8 cellular contexts compared by ENCODE assay signal in genomic region chr18:76495435-76496199, GRCh38. TPM values are rescaled to one million over a fixed set of nuclear protein-coding genes. Genes with fewer than 3 reads are reported as not detected.
DNase-seq lines count a peak whose midpoint lies in the region; ATAC-seq and TF ChIP-seq lines count a peak whose summit lies in the region.

No MANE protein-coding gene starts in this region.

- peaks cover 1% of the 10 kb centered on the region; the same call in 1 of the 2 replicates for H4K20me1 ChIP-seq in OCI-LY7 (ENCODE audit: insufficient read depth, low read length)

- no peaks in the 10 kb centered on the region for H3K27me3 ChIP-seq in layer of hippocampus (ENCODE audit: control insufficient read depth, insufficient read depth, low read length)

- H3K4me2 ChIP-seq in OCI-LY7 (ENCODE audit: low read length), result peak overlapping the region; percentile 88

- POLR2A ChIA-PET in HEK293 (lab: Yijun Ruan, JAX) (interaction anchor here (0.6 to 1.4 kb wide), 3 partner anchors 8 to 331 kb away, joined by 3 to 5 read pairs (median 3); no protein-coding TSS in a partner anchor), OCI-LY7 (lab: Charles Lee) (interaction anchor here (0.7 to 1.4 kb wide), 2 partner anchors 14 to 212 kb away, joined by 3 read pairs; no protein-coding TSS in a partner anchor)

- no peaks in the 10 kb centered on the region for H3K9me2 ChIP-seq in OCI-LY7 (ENCODE audit: insufficient read depth, low read length)

- peaks cover 35% of the 10 kb centered on the region for H3K79me2 ChIP-seq in OCI-LY7 (ENCODE audit: insufficient read depth, low read depth, low read length)

- intact Hi-C loops in OCI-LY7 (cut with micrococcal nuclease; ENCODE audit: unreplicated experiment), result loop anchor here (2.0 to 10.0 kb wide), 4 partner anchors 327 to 1281 kb away; partner anchors contain the start of genes TSHZ1 and ZNF236

- BruUV-seq in OCI-LY7 (replicated peaks; lab: Mats Ljungman, UMichigan), result TSS peak; percentile 60

- no peaks in the 10 kb centered on the region for H3K9me3 ChIP-seq in HEK293 (ENCODE audit: control insufficient read depth, insufficient read depth, low read depth, low read length)
- no peaks in the 10 kb centered on the region for H3K9me3 ChIP-seq in OCI-LY7 (ENCODE audit: low read length)

- no peak for ATAC-seq in GM21447 (IDR thresholded peaks at IDR 0.05; ENCODE audit: unreplicated experiment)

- DNase-seq in DMS53 (lab: John Stamatoyannopoulos, UW) (peak; percentile 90), OCI-LY7 (ENCODE audit: low spot score) (peak; percentile 72), cardiac fibroblast (ENCODE audit: low read depth in 2 of 2) (peak; percentile 47 to 65)
- DNase-seq in stimulated activated CD8-positive, alpha-beta memory T cell treated with anti-CD3 and anti-CD28 coated beads, Interleukin-4, amount 100 ng/mL, for 48 hours, result peak; percentile 36
- no peak for DNase-seq in activated effector memory CD4-positive, alpha-beta T cell treated with Interleukin-2 at 50 U/mL for 16 hours

- H3K27ac ChIP-seq in HEK293 (ENCODE audit: extremely low read depth, low read depth, low read length) (peak overlapping the region; percentile 71; the same call in 1 of the 2 replicates), OCI-LY7 (ENCODE audit: low read depth, low read length, poor library complexity, severe bottlenecking) (peak overlapping the region; percentile 98), layer of hippocampus (ENCODE audit: low read depth, low read length) (peak overlapping the region; percentile 64)

- CTCF ChIA-PET in HEK293 (lab: Yijun Ruan, JAX), result interaction anchor here (0.6 kb wide), 1 partner anchor 95 kb away, joined by 3 read pairs; no protein-coding TSS in a partner anchor
- CTCF ChIA-PET in OCI-LY7 (lab: Charles Lee; ENCODE audit: unreplicated experiment), result no interaction called here

- no peaks in the 10 kb centered on the region for H3K36me3 ChIP-seq in HEK293 (ENCODE audit: control insufficient read depth in 2 of 2, insufficient read depth in 1 of 2, low read length in 2 of 2)
- no peaks in the 10 kb centered on the region for H3K36me3 ChIP-seq in OCI-LY7 (ENCODE audit: insufficient read depth, low read length)

- H3K4me3 ChIP-seq in HEK293 (ENCODE audit: low read depth, low read length) (peak overlapping the region; percentile 51), OCI-LY7 (ENCODE audit: low read depth, low read length, poor library complexity, severe bottlenecking) (peak overlapping the region; percentile 92), cardiac fibroblast (replicated peaks in 1 of 2; ENCODE audit: low read depth in 2 of 2, low read length in 2 of 2) (peak overlapping the region; percentile 71 to 77)

- H3K4me1 ChIP-seq in HEK293 (ENCODE audit: control insufficient read depth, insufficient read depth, low read length) (peaks cover 2% of the 10 kb centered on the region; the same call in 1 of the 2 replicates), OCI-LY7 (ENCODE audit: insufficient read depth, low read length, poor library complexity, severe bottlenecking) (peaks cover 36% of the 10 kb centered on the region)

- TF ChIP-seq CTCF in HEK293 (tag by site-specific recombination; IDR thresholded peaks at IDR 0.05) (no peak), OCI-LY7 (conservative IDR thresholded peaks at IDR 0.05; ENCODE audit: low read length) (0 out of 2 replicates have a peak, but pooled peaks have one; percentile 15), cardiac fibroblast (IDR thresholded peaks at IDR 0.05; ENCODE audit: low read depth, low read length) (no peak)

- H2AFZ ChIP-seq in OCI-LY7 (ENCODE audit: low read length), result peak overlapping the region; percentile 50; the same call in 1 of the 2 replicates

TF ChIP-seq in HEK293, 187 proteins besides CTCF, POLR2A, EP300 and RAD21 (continues in another document):
- no peak for TF ChIP-seq ZNF639 (tag by site-specific recombination; IDR thresholded peaks at IDR 0.05)
- TF ChIP-seq KLF9 (tag by site-specific recombination; IDR thresholded peaks at IDR 0.05; ENCODE audit: low read depth), result no peak
- TF ChIP-seq ZNF654 (tag by site-specific recombination; IDR thresholded peaks at IDR 0.05; ENCODE audit: low read depth), result no peak
- TF ChIP-seq ZNF112 (tag by site-specific recombination; IDR thresholded peaks at IDR 0.05), result no peak
- TF ChIP-seq ZNF24 (tag by site-specific recombination; IDR thresholded peaks at IDR 0.05), result no peak
- TF ChIP-seq ZNF311 (tag by site-specific recombination; IDR thresholded peaks at IDR 0.05; ENCODE audit: borderline replicate concordance), result no peak
- no peak for TF ChIP-seq KLF10 (tag by site-specific recombination; IDR thresholded peaks at IDR 0.05)
- TF ChIP-seq HOXA7 (CRISPR knock-in tag; IDR thresholded peaks at IDR 0.05; ENCODE audit: borderline replicate concordance), result no peak
- TF ChIP-seq ZNF132 (tag by site-specific recombination; IDR thresholded peaks at IDR 0.05; ENCODE audit: borderline replicate concordance), result no peak
- no peak for TF ChIP-seq ZNF624 (tag by site-specific recombination; IDR thresholded peaks at IDR 0.05)
- no peak for TF ChIP-seq SP3 (tag by site-specific recombination; IDR thresholded peaks at IDR 0.05)
- no peak for TF ChIP-seq ZNF677 (tag by site-specific recombination; IDR thresholded peaks at IDR 0.05)
- no peak; the same call in 1 of the 2 replicates for TF ChIP-seq ZBTB20 (tag by site-specific recombination; IDR thresholded peaks at IDR 0.05)
- TF ChIP-seq ZNF423 (tag by site-specific recombination; IDR thresholded peaks at IDR 0.05), result no peak
- no peak for TF ChIP-seq ZBTB17 (tag by site-specific recombination; IDR thresholded peaks at IDR 0.05)
- TF ChIP-seq ZFP37 (tag by site-specific recombination; IDR thresholded peaks at IDR 0.05), result 0 out of 2 replicates have a peak, but pooled peaks have one; percentile 25
- no peak for TF ChIP-seq ZBTB49 (tag by site-specific recombination; IDR thresholded peaks at IDR 0.05; ENCODE audit: low read depth)
- TF ChIP-seq ZNF433 (tag by site-specific recombination; IDR thresholded peaks at IDR 0.05; ENCODE audit: low read depth), result no peak
- TF ChIP-seq ZBTB26 (tag by site-specific recombination; optimal IDR thresholded peaks at IDR 0.05), result peak; percentile 67
- no peak for TF ChIP-seq ZNF747 (tag by site-specific recombination; IDR thresholded peaks at IDR 0.05)

RNA-seq across cellular contexts. Expression of gene ZNF516, which starts 0.6 kb away (rescaled TPM):
- total RNA-seq in OCI-LY7 (2014; rRNA removed; shearing (Covaris generic)), result 14.3 and 16.2 TPM in 2 replicates
- total RNA-seq in OCI-LY7 (2022), result 32.3 and 38.2 TPM in 2 replicates
